ENCODE assay signal across 29 cellular contexts in the genomic region with DNA sequence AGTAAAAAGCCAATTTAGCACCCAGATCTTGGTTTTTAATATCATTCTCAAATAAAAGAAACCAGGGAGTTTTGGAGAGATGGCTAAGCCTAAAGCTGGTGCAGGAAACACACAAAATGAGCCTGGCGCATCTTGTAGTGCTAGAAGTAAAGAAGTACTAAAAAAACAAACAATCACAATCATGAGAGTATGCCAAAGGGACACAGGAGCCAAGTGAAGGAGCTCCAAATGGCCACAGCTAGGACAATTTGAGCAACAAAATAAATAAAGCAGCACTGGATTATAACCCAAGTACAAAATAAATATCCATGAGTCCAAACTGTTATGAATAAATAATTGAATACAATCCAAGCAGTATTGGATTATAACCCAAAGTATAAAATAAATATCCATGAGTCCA.
"Had no signal": no experiment of that assay in that cellular context is flagged by ENCODE, and none has a peak within 500 bp of the region (broad histone marks: within the 10 kb centered on the region; RNA-seq: fewer than 3 reads in every experiment).

No MANE protein-coding gene starts in this region.

- H3K27me3 ChIP-seq: SJCRH30 had no signal

- H3K27ac ChIP-seq: PC-9, RWPE1, SJCRH30, SK-N-MC had no signal

- ATAC-seq: Panc1, Right ventricle myocardium inferior, SK-N-SH treated with all-trans-retinoic acid at 6 μM for 48 hours had no signal

- H3K4me2 ChIP-seq: PC-9 had no signal

- H3K9me3 ChIP-seq: SJCRH30 had no signal

- H3K4me3 ChIP-seq: PC-9, SJCRH30, SK-N-MC had no signal

- H3K36me3 ChIP-seq: SJCRH30 had no signal

- DNase-seq: Kasumi-1, KG1, MM.1S, MV-4-11, NCI-H1092, NCI-H1105, NCI-H1417 treated with DMSO at 0.1 percent for 48 hours, NCI-H1436 treated with DMSO at 0.1 percent for 48 hours, NCI-H1694 treated with DMSO at 0.1 percent for 48 hours, NCI-H187 treated with DMSO at 0.1 percent for 48 hours, NCI-H2029, NCI-H2081, NCI-H2171 treated with DMSO at 0.1 percent for 48 hours, NCI-H2227 treated with DMSO at 0.1 percent for 48 hours, NCI-H345, NCI-H446, NCI-H510A treated with DMSO at 0.1 percent for 48 hours, NCI-H524 treated with DMSO at 0.1 percent for 48 hours, NCI-H526 treated with DMSO at 0.1 percent for 48 hours, NCI-H774, PC-9, SHP77, SIG-M5, SJCRH30 had no signal
